In the genomic region with DNA sequence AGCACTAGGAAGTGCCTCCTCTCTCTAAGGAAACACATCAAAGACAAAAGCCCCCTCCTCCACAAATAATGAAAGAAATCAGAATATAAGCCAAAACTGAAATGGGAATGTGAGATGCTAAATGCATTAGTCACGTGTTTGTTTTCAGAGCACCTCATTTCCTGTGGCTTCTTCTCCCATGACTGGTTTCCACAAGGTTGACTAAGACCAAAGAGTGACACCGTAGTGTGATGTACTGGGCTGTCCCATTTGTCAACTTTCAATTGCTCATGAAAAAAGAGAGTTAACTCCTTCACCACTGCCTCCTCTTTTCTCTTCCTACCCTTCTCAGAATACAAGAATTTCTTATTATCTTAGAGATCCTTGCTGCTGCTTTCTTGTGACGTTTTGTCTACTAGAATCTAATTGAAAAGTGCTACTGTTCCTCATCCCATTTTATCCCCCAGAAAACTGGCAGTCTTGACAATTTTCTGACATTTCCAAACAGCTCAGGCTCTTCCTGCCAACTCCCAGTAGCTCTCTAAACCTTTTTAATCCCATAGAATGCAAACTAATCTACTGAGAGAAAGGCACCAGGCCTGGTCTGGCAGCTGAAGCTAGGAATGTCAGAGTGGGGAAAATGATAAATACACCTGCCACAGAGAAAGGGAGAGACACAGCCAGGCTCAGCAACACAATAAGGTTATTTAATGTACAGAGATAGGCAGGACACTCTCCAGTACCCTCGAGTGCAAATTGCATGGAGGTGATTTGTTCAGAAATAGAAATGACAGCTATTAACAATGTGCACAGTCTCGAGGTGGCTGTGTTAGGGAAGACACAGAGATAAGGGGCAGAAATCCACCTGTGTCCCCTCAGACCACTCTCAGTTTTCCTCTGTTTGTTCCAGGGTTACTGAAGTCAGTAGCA, we compare ENCODE assay signal across 2 cellular contexts.
TF ChIP-seq lines count a peak whose summit lies in the region.

No MANE protein-coding gene starts in this region.

TF ChIP-seq in GM23338, 12 proteins besides CTCF, POLR2A, EP300 and RAD21 (continued from another document and continues in another):
- TF ChIP-seq, protein P1, sequence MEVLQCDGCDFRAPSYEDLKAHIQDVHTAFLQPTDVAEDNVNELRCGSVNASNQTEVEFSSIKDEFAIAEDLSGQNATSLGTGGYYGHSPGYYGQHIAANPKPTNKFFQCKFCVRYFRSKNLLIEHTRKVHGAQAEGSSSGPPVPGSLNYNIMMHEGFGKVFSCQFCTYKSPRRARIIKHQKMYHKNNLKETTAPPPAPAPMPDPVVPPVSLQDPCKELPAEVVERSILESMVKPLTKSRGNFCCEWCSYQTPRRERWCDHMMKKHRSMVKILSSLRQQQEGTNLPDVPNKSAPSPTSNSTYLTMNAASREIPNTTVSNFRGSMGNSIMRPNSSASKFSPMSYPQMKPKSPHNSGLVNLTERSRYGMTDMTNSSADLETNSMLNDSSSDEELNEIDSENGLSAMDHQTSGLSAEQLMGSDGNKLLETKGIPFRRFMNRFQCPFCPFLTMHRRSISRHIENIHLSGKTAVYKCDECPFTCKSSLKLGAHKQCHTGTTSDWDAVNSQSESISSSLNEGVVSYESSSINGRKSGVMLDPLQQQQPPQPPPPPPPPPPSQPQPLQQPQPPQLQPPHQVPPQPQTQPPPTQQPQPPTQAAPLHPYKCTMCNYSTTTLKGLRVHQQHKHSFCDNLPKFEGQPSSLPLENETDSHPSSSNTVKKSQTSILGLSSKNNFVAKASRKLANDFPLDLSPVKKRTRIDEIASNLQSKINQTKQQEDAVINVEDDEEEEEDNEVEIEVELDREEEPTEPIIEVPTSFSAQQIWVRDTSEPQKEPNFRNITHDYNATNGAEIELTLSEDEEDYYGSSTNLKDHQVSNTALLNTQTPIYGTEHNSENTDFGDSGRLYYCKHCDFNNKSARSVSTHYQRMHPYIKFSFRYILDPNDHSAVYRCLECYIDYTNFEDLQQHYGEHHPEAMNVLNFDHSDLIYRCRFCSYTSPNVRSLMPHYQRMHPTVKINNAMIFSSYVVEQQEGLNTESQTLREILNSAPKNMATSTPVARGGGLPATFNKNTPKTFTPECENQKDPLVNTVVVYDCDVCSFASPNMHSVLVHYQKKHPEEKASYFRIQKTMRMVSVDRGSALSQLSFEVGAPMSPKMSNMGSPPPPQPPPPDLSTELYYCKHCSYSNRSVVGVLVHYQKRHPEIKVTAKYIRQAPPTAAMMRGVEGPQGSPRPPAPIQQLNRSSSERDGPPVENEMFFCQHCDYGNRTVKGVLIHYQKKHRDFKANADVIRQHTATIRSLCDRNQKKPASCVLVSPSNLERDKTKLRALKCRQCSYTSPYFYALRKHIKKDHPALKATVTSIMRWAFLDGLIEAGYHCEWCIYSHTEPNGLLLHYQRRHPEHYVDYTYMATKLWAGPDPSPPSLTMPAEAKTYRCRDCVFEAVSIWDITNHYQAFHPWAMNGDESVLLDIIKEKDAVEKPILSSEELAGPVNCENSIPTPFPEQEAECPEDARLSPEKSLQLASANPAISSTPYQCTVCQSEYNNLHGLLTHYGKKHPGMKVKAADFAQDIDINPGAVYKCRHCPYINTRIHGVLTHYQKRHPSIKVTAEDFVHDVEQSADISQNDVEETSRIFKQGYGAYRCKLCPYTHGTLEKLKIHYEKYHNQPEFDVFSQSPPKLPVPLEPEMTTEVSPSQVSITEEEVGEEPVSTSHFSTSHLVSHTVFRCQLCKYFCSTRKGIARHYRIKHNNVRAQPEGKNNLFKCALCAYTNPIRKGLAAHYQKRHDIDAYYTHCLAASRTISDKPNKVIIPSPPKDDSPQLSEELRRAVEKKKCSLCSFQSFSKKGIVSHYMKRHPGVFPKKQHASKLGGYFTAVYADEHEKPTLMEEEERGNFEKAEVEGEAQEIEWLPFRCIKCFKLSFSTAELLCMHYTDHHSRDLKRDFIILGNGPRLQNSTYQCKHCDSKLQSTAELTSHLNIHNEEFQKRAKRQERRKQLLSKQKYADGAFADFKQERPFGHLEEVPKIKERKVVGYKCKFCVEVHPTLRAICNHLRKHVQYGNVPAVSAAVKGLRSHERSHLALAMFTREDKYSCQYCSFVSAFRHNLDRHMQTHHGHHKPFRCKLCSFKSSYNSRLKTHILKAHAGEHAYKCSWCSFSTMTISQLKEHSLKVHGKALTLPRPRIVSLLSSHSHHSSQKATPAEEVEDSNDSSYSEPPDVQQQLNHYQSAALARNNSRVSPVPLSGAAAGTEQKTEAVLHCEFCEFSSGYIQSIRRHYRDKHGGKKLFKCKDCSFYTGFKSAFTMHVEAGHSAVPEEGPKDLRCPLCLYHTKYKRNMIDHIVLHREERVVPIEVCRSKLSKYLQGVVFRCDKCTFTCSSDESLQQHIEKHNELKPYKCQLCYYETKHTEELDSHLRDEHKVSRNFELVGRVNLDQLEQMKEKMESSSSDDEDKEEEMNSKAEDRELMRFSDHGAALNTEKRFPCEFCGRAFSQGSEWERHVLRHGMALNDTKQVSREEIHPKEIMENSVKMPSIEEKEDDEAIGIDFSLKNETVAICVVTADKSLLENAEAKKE (CRISPR knock-in tag; IDR thresholded peaks at IDR 0.05) = no peak
- TF ChIP-seq EZH2 (IDR thresholded peaks at IDR 0.05; ENCODE audit: low read depth, unreplicated experiment) (no peak), JUNB (IDR thresholded peaks at IDR 0.05; ENCODE audit: unreplicated experiment) (no peak), REST (IDR thresholded peaks at IDR 0.05; ENCODE audit: unreplicated experiment) (no peak), CREB1 (CRISPR knock-in tag; IDR thresholded peaks at IDR 0.05; ENCODE audit: low read depth) (no peak)
- TF ChIP-seq, protein P2, sequence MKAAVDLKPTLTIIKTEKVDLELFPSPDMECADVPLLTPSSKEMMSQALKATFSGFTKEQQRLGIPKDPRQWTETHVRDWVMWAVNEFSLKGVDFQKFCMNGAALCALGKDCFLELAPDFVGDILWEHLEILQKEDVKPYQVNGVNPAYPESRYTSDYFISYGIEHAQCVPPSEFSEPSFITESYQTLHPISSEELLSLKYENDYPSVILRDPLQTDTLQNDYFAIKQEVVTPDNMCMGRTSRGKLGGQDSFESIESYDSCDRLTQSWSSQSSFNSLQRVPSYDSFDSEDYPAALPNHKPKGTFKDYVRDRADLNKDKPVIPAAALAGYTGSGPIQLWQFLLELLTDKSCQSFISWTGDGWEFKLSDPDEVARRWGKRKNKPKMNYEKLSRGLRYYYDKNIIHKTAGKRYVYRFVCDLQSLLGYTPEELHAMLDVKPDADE (IDR thresholded peaks at IDR 0.05) = no peak

TF ChIP-seq in HepG2, 621 proteins besides CTCF, POLR2A, EP300 and RAD21:
- TF ChIP-seq ZNF512B (CRISPR knock-in tag; IDR thresholded peaks at IDR 0.05; ENCODE audit: borderline replicate concordance) = no peak
- TF ChIP-seq XBP1 (CRISPR knock-in tag; IDR thresholded peaks at IDR 0.05) = no peak
- no peak for TF ChIP-seq ZKSCAN8 (CRISPR knock-in tag; IDR thresholded peaks at IDR 0.05; ENCODE audit: borderline replicate concordance)
- no peak for TF ChIP-seq BCL6 (CRISPR knock-in tag; IDR thresholded peaks at IDR 0.05)
- TF ChIP-seq TRIM24 (CRISPR knock-in tag; IDR thresholded peaks at IDR 0.05) = no peak
- TF ChIP-seq, protein P3, sequence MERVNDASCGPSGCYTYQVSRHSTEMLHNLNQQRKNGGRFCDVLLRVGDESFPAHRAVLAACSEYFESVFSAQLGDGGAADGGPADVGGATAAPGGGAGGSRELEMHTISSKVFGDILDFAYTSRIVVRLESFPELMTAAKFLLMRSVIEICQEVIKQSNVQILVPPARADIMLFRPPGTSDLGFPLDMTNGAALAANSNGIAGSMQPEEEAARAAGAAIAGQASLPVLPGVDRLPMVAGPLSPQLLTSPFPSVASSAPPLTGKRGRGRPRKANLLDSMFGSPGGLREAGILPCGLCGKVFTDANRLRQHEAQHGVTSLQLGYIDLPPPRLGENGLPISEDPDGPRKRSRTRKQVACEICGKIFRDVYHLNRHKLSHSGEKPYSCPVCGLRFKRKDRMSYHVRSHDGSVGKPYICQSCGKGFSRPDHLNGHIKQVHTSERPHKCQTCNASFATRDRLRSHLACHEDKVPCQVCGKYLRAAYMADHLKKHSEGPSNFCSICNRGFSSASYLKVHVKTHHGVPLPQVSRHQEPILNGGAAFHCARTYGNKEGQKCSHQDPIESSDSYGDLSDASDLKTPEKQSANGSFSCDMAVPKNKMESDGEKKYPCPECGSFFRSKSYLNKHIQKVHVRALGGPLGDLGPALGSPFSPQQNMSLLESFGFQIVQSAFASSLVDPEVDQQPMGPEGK (CRISPR knock-in tag; IDR thresholded peaks at IDR 0.05) = no peak
- TF ChIP-seq KDM1A (CRISPR knock-in tag; IDR thresholded peaks at IDR 0.05) = no peak
- TF ChIP-seq ZNF101 (CRISPR knock-in tag; IDR thresholded peaks at IDR 0.05; ENCODE audit: borderline replicate concordance, low read depth) = no peak
- no peak for TF ChIP-seq BORCS8-MEF2B (CRISPR knock-in tag; IDR thresholded peaks at IDR 0.05)
- no peak for TF ChIP-seq CHD4 (IDR thresholded peaks at IDR 0.05; ENCODE audit: borderline replicate concordance, low read length)
- TF ChIP-seq KAT8 (CRISPR knock-in tag; IDR thresholded peaks at IDR 0.05) = no peak
- no peak for TF ChIP-seq SAP130 (CRISPR knock-in tag; IDR thresholded peaks at IDR 0.05; ENCODE audit: low read depth)
- TF ChIP-seq, protein P4, sequence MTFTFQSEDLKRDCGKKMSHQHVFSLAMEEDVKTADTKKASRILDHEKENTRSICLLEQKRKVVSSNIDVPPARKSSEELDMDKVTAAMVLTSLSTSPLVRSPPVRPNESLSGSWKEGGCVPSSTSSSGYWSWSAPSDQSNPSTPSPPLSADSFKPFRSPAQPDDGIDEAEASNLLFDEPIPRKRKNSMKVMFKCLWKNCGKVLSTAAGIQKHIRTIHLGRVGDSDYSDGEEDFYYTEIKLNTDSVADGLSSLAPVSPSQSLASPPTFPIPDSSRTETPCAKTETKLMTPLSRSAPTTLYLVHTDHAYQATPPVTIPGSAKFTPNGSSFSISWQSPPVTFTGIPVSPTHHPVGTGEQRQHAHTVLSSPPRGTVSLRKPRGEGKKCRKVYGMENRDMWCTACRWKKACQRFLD (CRISPR knock-in tag; IDR thresholded peaks at IDR 0.05; ENCODE audit: borderline replicate concordance) = no peak
- TF ChIP-seq ZNF20 (CRISPR knock-in tag; IDR thresholded peaks at IDR 0.05) = no peak
- TF ChIP-seq ZNF710 (CRISPR knock-in tag; IDR thresholded peaks at IDR 0.05; ENCODE audit: borderline replicate concordance) = no peak
